8 cellular contexts compared by ENCODE assay signal in the genomic region with DNA sequence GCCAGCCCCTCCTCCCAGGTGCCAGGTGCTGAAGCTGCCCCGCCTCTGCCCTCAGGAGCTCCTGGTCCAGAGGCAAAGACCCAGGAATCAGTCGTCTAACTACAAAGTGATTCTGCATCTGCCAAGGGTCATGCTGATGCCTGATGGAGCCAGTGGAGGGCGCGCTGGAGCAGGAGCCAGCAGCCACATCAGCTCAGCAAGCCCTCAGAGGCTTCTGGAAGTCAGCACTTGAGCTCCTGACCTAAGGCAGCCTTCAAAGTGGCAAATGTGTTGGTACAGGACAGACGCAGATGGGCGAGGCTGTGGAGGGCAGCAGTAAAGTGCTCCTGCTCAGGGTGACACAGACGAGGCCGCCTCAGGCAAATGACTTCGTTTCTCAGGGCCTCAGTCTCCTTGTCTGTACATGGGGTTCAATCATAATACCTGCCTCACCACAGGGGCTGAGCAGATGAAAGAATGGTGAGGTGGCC. TPM values are rescaled to one million over a fixed set of nuclear protein-coding genes. Genes with fewer than 3 reads are reported as not detected.
A peak's percentile ranks its signal among the peaks of the same experiment; 100 is the strongest.
DNase-seq lines count a peak whose midpoint lies in the region; ATAC-seq and TF ChIP-seq lines count a peak whose summit lies in the region.

No MANE protein-coding gene starts in this region.

- H3K36me3 ChIP-seq in fibroblast of lung (ENCODE audit: control insufficient read depth, insufficient read depth, low read length) (peaks cover 8% of the 10 kb centered on the region), smooth muscle cell (ENCODE audit: low read depth) (peaks cover 6% of the 10 kb centered on the region)

- no peaks in the 10 kb centered on the region for H3F3A ChIP-seq in smooth muscle cell (ENCODE audit: low read depth)

- H3K4me1 ChIP-seq in fibroblast of lung (ENCODE audit: control insufficient read depth, extremely low read depth, insufficient read depth, low read length): no peaks in the 10 kb centered on the region
- H3K4me1 ChIP-seq in smooth muscle cell (ENCODE audit: low read depth): no peaks in the 10 kb centered on the region

- WGBS in smooth muscle cell (ENCODE audit: low lambda C conversion rate): 64% methylated on average over 9 of the region's 9 CpGs

- ATAC-seq in HG03442 (IDR thresholded peaks at IDR 0.05; ENCODE audit: unreplicated experiment): no peak
- no peak for ATAC-seq in HG02885 (IDR thresholded peaks at IDR 0.05; ENCODE audit: poor library complexity, unreplicated experiment)

- H3K9ac ChIP-seq in fibroblast of lung (ENCODE audit: insufficient read depth, low read length) (no peak overlapping the region), smooth muscle cell (ENCODE audit: low read depth) (no peak overlapping the region)

- H3K9me3 ChIP-seq in fibroblast of lung (ENCODE audit: control insufficient read depth, insufficient read depth, low read depth, low read length) (no peaks in the 10 kb centered on the region), smooth muscle cell (replicated peaks; ENCODE audit: low read depth) (no peaks in the 10 kb centered on the region)

- DNase-seq in SIG-M5 treated with dmso at 0.1 percent for 504 hours (lab: John Stamatoyannopoulos, UW; ENCODE audit: unreplicated experiment): peak; percentile 54
- no peak for DNase-seq in SIG-M5 (lab: John Stamatoyannopoulos, UW)
- DNase-seq in NCI-H2227 treated with DMSO at 0.1 percent for 48 hours (lab: John Stamatoyannopoulos, UW): peak; percentile 2
- peak; percentile 71 for DNase-seq in activated CD8-positive, alpha-beta memory T cell treated with anti-CD3 and anti-CD28 coated beads for 24 hours
- peak; percentile 21 to 40 for DNase-seq in fibroblast of lung (ENCODE audit: low read depth in 2 of 2)
- no peak for DNase-seq in smooth muscle cell (lab: John Stamatoyannopoulos, UW; ENCODE audit: unreplicated experiment)

- no peak overlapping the region for H2AFZ ChIP-seq in fibroblast of lung (ENCODE audit: low read length)
- no peak overlapping the region for H2AFZ ChIP-seq in smooth muscle cell (ENCODE audit: low read depth)

- no peaks in the 10 kb centered on the region for H3K79me2 ChIP-seq in fibroblast of lung (ENCODE audit: control insufficient read depth, insufficient read depth, low read length)
- no peaks in the 10 kb centered on the region for H3K79me2 ChIP-seq in smooth muscle cell (ENCODE audit: low read depth)

- H4K20me1 ChIP-seq in fibroblast of lung (ENCODE audit: control insufficient read depth, extremely low read depth, insufficient read depth, low read length): no peaks in the 10 kb centered on the region
- no peaks in the 10 kb centered on the region for H4K20me1 ChIP-seq in smooth muscle cell (ENCODE audit: low read depth)

- H3K4me2 ChIP-seq in fibroblast of lung (ENCODE audit: extremely low read depth, insufficient read depth, low read length): no peak overlapping the region
- no peak overlapping the region for H3K4me2 ChIP-seq in smooth muscle cell

- H3K27me3 ChIP-seq in fibroblast of lung (ENCODE audit: control insufficient read depth, insufficient read depth, low read length): no peaks in the 10 kb centered on the region
- no peaks in the 10 kb centered on the region for H3K27me3 ChIP-seq in smooth muscle cell (ENCODE audit: low read depth)

- peak; percentile 59 to 77 for TF ChIP-seq CTCF in fibroblast of lung (conservative IDR thresholded peaks at IDR 0.05 in 1 of 2, IDR thresholded peaks at IDR 0.05 in 1 of 2; ENCODE audit: low read depth in 1 of 2, low read length in 2 of 2)
- peak; percentile 54 for TF ChIP-seq CTCF in smooth muscle cell (IDR thresholded peaks at IDR 0.05; ENCODE audit: borderline replicate concordance, insufficient read depth, poor library complexity, severe bottlenecking)

- no peak overlapping the region for H3K4me3 ChIP-seq in fibroblast of lung (replicated peaks in 1 of 4; ENCODE audit: control extremely low read depth in 1 of 4, insufficient read depth in 1 of 4, low read depth in 3 of 4, low read length in 4 of 4)
- no peak overlapping the region for H3K4me3 ChIP-seq in smooth muscle cell

- H3K27ac ChIP-seq in fibroblast of lung (ENCODE audit: insufficient read depth, low read length) (no peak overlapping the region), smooth muscle cell (ENCODE audit: low read depth) (no peak overlapping the region)

RNA-seq across cellular contexts. Expression of gene C12orf43, which starts 10.9 kb away (rescaled TPM):
- 11.4 and 15.2 TPM in 2 replicates for total RNA-seq in fibroblast of lung
- 14.7 and 18.1 TPM in 2 replicates for polyA plus RNA-seq in fibroblast of lung
- polyA plus RNA-seq in fibroblast of lung (2012): 14.8 and 18.1 TPM in 2 replicates
- 7.7 and 8.4 TPM in 2 replicates for polyA minus RNA-seq in fibroblast of lung (ENCODE audit: low replicate concordance)
- total RNA-seq in smooth muscle cell: 9.4 and 11.0 TPM in 2 replicates
- 14.1 and 14.6 TPM in 2 replicates for polyA plus RNA-seq in smooth muscle cell

RNA-seq across cellular contexts. Expression of gene HNF1A, which starts 27.0 kb away (rescaled TPM):
- not detected in 2 replicates for total RNA-seq in fibroblast of lung
- polyA plus RNA-seq in fibroblast of lung: not detected in 2 replicates
- polyA plus RNA-seq in fibroblast of lung (2012): 0.07 TPM in 1 of 2 replicates, not detected in the other
- not detected in 2 replicates for polyA minus RNA-seq in fibroblast of lung (ENCODE audit: low replicate concordance)
- 0.09 TPM in 1 of 2 replicates, not detected in the other for total RNA-seq in smooth muscle cell
- polyA plus RNA-seq in smooth muscle cell: not detected in 2 replicates

RNA-seq across cellular contexts. Expression of gene OASL, which starts 33.7 kb away (rescaled TPM):
- total RNA-seq in fibroblast of lung: 0.51 and 1.2 TPM in 2 replicates
- polyA plus RNA-seq in fibroblast of lung: 0.07 and 0.14 TPM in 2 replicates
- 0.08 and 0.09 TPM in 2 replicates for polyA plus RNA-seq in fibroblast of lung (2012)
- 2.1 TPM in 1 of 2 replicates, not detected in the other for polyA minus RNA-seq in fibroblast of lung (ENCODE audit: low replicate concordance)
- 0.27 TPM in 1 of 2 replicates, not detected in the other for total RNA-seq in smooth muscle cell
- not detected in 2 replicates for polyA plus RNA-seq in smooth muscle cell

Comparison
In these comparisons a context has a peak if more than half of its experiments do, and no peak if none do; other contexts are left out.
1. DNase-seq: peak in SIG-M5 treated with dmso at 0.1 percent for 504 hours (single experiment), NCI-H2227 treated with DMSO at 0.1 percent for 48 hours (single experiment), activated CD8-positive, alpha-beta memory T cell treated with anti-CD3 and anti-CD28 coated beads for 24 hours (single experiment) and fibroblast of lung (2 of 2); none in SIG-M5 (single experiment) and smooth muscle cell (single experiment).